ENCODE assay signal across 9 cellular contexts in the genomic region with DNA sequence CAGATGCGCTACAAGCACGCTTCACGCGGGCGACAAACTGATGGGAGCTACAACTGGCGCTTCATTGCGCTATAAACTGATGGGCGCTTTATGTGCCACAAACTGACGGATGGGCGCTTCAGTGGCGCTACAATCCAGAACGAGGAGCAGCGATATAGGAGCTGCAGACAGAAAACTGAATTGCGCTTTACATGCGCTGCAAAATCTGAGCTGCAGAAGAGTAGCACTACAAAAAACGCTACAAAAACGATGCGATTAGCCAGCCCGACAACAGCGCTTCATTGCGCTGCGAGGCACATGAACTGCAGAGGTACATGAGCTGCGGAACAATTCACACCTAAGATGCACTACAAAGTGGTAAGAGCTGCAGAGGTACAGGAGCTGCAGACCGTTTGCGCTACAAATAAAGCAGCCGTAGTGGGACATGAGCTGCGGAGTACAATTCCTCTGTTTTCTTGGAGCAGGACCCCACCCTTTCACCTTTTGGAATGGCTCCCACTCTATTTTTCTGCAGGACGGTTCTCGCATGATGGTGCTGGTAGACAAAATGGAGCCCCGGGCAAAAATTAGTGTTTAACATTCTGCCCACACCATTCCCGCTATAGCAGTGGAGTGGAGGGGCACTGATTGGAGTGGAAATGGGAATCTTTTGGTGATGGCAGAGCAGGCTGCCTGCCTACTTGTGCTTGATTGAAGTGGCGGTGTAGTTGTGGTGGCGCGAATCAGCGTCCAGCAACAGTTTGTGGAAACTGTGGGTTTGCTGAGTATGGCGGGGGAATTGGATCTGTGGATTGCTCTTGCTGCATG. TPM values are rescaled to one million over a fixed set of nuclear protein-coding genes. Genes with fewer than 3 reads are reported as not detected.
DNase-seq lines count a peak whose midpoint lies in the region; ATAC-seq, FAIRE-seq and TF ChIP-seq lines count a peak whose summit lies in the region.
"Had no signal": no experiment of that assay in that cellular context is flagged by ENCODE, and none has a peak within 500 bp of the region (broad histone marks: within the 10 kb centered on the region; RNA-seq: fewer than 3 reads in every experiment).

No MANE protein-coding gene starts in this region.

- WGBS in small intestine, 3 donors = 49 to 58% (median 54%) methylated on average over 36 of the region's 36 CpGs

- peak; percentile 36 for DNase-seq in NCI-H2227 (lab: John Stamatoyannopoulos, UW; ENCODE audit: unreplicated experiment)
- DNase-seq in NCI-H2227 treated with DMSO at 0.1 percent for 48 hours (lab: John Stamatoyannopoulos, UW) = no peak
- peak; percentile 50 for DNase-seq in NCI-H774 (lab: John Stamatoyannopoulos, UW)
- no peak for DNase-seq in ascending aorta (ENCODE audit: low spot score in 2 of 2)
- peak; percentile 14 to 26 (median 18) for DNase-seq in immature natural killer cell
- DNase-seq in small intestine = peak; percentile 6
- DNase-seq in NK-92 (lab: John Stamatoyannopoulos, UW; ENCODE audit: unreplicated experiment) = no peak

- H3K36me3 ChIP-seq in ascending aorta (no peaks in the 10 kb centered on the region), small intestine (ENCODE audit: control insufficient read depth in 2 of 2, insufficient read depth in 2 of 2, low read length in 2 of 2) (no peaks in the 10 kb centered on the region)

- H3K27me3 ChIP-seq in ascending aorta (no peaks in the 10 kb centered on the region), small intestine (ENCODE audit: control insufficient read depth in 2 of 2, insufficient read depth in 2 of 2, low read length in 2 of 2) (peaks cover 0 to 4% of the 10 kb centered on the region in 2 donors)

- H3K4me1 Mint-ChIP-seq in immature natural killer cell = peaks cover 23 to 27% of the 10 kb centered on the region in 2 donors

- H3K9me3 Mint-ChIP-seq in immature natural killer cell = no peaks in the 10 kb centered on the region

- peaks cover 11 to 28% (median 16%) of the 10 kb centered on the region in 3 donors for H3K27me3 Mint-ChIP-seq in immature natural killer cell (ENCODE audit: low read depth in 3 of 3)

- no peaks in the 10 kb centered on the region for H3K36me3 Mint-ChIP-seq in immature natural killer cell

- H3K4me1 ChIP-seq in ascending aorta (peaks cover 4 to 5% of the 10 kb centered on the region in 2 donors), small intestine (ENCODE audit: control insufficient read depth in 2 of 2, insufficient read depth in 1 of 2, low read depth in 1 of 2, low read length in 1 of 2) (peaks cover 0 to 1% of the 10 kb centered on the region in 2 donors)

- peak overlapping the region in 3 of 6 donors; percentile 68 to 79 (median 73) for H3K27ac Mint-ChIP-seq in immature natural killer cell

- no peak for FAIRE-seq in small intestine (lab: Jason Lieb, UNC)

- no peak for TF ChIP-seq CTCF in ascending aorta (IDR thresholded peaks at IDR 0.05)

- H3K27ac ChIP-seq in ascending aorta (peak overlapping the region in 1 of 2 donors; percentile 63), small intestine (ENCODE audit: low read depth in 1 of 2, low read length in 1 of 2) (no peak overlapping the region)
- H3K27ac ChIP-seq: epithelial cell of prostate had no signal

- no peaks in the 10 kb centered on the region for H3K9me3 ChIP-seq in ascending aorta
- H3K9me3 ChIP-seq in small intestine (ENCODE audit: control insufficient read depth, low read depth) = no peaks in the 10 kb centered on the region

- H3K4me3 Mint-ChIP-seq in immature natural killer cell = peak overlapping the region; percentile 80 to 91 (median 85)

- H3K4me3 ChIP-seq in ascending aorta = peak overlapping the region; percentile 80 to 85
- H3K4me3 ChIP-seq in small intestine (ENCODE audit: low read depth in 1 of 2, low read length in 2 of 2) = peak overlapping the region in 1 of 2 donors; percentile 19

- intact Hi-C loops in ascending aorta (cut with DNase I) = loop anchor here (5.0 kb wide), 4 partner anchors 145 to 365 kb away; a partner anchor contains a TSS

- no peak for ATAC-seq in GM21447 (IDR thresholded peaks at IDR 0.05; ENCODE audit: unreplicated experiment)

RNA-seq across cellular contexts. Expression of a gene that starts 1.2 kb away (rescaled TPM):
- 53.6 TPM for total RNA-seq in ascending aorta
- polyA plus RNA-seq in immature natural killer cell = 1 to 10 TPM in 2 of 3 donors, under 1 TPM in 1; 0.78 to 2.6 (median 2.0) TPM
- polyA plus RNA-seq in small intestine = 10 to 100 TPM in 1 of 3 donors, 1 to 10 TPM in 1, not detected in 1; 5.9 to 16.8 TPM

Comparison
In these comparisons a context has a peak if more than half of its experiments do, and no peak if none do; other contexts are left out.
1. DNase-seq: peak in NCI-H2227 (single experiment), NCI-H774 (single experiment), immature natural killer cell (3 of 3) and small intestine (single experiment); none in NCI-H2227 treated with DMSO at 0.1 percent for 48 hours (single experiment), ascending aorta (0 of 2) and NK-92 (single experiment).